27 cellular contexts compared by ENCODE assay signal in genomic region chr4:123168812-123169211, GRCh38.
DNase-seq lines count a peak whose midpoint lies in the region; ATAC-seq, FAIRE-seq and TF ChIP-seq lines count a peak whose summit lies in the region.
"Had no signal": no experiment of that assay in that cellular context is flagged by ENCODE, and none has a peak within 500 bp of the region (broad histone marks: within the 10 kb centered on the region; RNA-seq: fewer than 3 reads in every experiment).

No MANE protein-coding gene starts in this region.

- no peaks in the 10 kb centered on the region for H4K20me1 ChIP-seq in GM23248 (ENCODE audit: insufficient read depth)

- ATAC-seq in SK-N-SH treated with all-trans-retinoic acid at 6 μM for 48 hours, result peak; percentile 78
- ATAC-seq: activated T-cell treated with anti-CD3 and anti-CD28 coated beads, Interleukin-2, amount 50 U/mL, for 4 hours; gastroesophageal sphincter; natural killer cell had no signal

- H3K9ac ChIP-seq in GM23248, result no peak overlapping the region

- H2AFZ ChIP-seq in GM23248, result no peak overlapping the region

- H3K79me2 ChIP-seq in GM23248 (ENCODE audit: insufficient read depth), result no peaks in the 10 kb centered on the region

- 0 out of 2 replicates have a peak, but pooled peaks cover 8% of the 10 kb centered on the region for H3K4me1 ChIP-seq in GM23248 (ENCODE audit: insufficient read depth)
- no peaks in the 10 kb centered on the region for H3K4me1 ChIP-seq in small intestine (ENCODE audit: control insufficient read depth in 2 of 2, insufficient read depth in 1 of 2, low read depth in 1 of 2, low read length in 1 of 2)
- H3K4me1 ChIP-seq: gastroesophageal sphincter, tibial artery had no signal

- H3K27ac ChIP-seq in GM23248 (no peak overlapping the region), small intestine (ENCODE audit: low read depth in 1 of 2, low read length in 1 of 2) (no peak overlapping the region)
- H3K27ac ChIP-seq: 22Rv1, coronary artery, esophagus squamous epithelium, gastroesophageal sphincter, tibial artery had no signal

- H3K36me3 ChIP-seq in GM23248 (ENCODE audit: low read depth) (peaks cover 2% of the 10 kb centered on the region; the same call in 1 of the 2 replicates), small intestine (ENCODE audit: control insufficient read depth in 2 of 2, insufficient read depth in 2 of 2, low read length in 2 of 2) (no peaks in the 10 kb centered on the region)
- H3K36me3 ChIP-seq: esophagus squamous epithelium, gastroesophageal sphincter, tibial artery had no signal

- in situ Hi-C loops in GM23248 (cut with MboI), result no loop called here

- H3K9me2 ChIP-seq in GM23248 (ENCODE audit: insufficient read depth), result no peaks in the 10 kb centered on the region; the same call in 1 of the 2 replicates

- H3K4me3 ChIP-seq in epithelial cell of proximal tubule (ENCODE audit: low read depth, low read length) (no peak overlapping the region), GM23248 (no peak overlapping the region), small intestine (ENCODE audit: low read depth in 1 of 2, low read length in 2 of 2) (no peak overlapping the region)
- H3K4me3 ChIP-seq: coronary artery, esophagus squamous epithelium, gastroesophageal sphincter, smooth muscle cell, tibial artery had no signal

- H3K9me3 ChIP-seq in GM23248 (ENCODE audit: low read depth) (no peaks in the 10 kb centered on the region), small intestine (ENCODE audit: control insufficient read depth, low read depth) (no peaks in the 10 kb centered on the region)
- H3K9me3 ChIP-seq: esophagus squamous epithelium, gastroesophageal sphincter, tibial artery had no signal

- WGBS in GM23248 (ENCODE audit: low coverage in 1 of 2, low lambda C conversion rate in 2 of 2, missing lambda C conversion rate in 2 of 2), 2 experiments, result 94 to 95% methylated on average over 2 of the region's 2 CpGs
- WGBS in small intestine, 3 donors, result 89 to 97% (median 94%) methylated on average over 2 of the region's 2 CpGs

- H3K4me2 ChIP-seq in GM23248 (ENCODE audit: unreplicated experiment), result no peak overlapping the region
- H3K4me2 ChIP-seq: smooth muscle cell had no signal

- no peak for TF ChIP-seq CTCF in epithelial cell of proximal tubule (conservative IDR thresholded peaks at IDR 0.05; ENCODE audit: low read depth, low read length)
- no peak for TF ChIP-seq CTCF in GM20000 (IDR thresholded peaks at IDR 0.05; ENCODE audit: extremely low read depth, missing control alignments)

- peak; percentile 15 for DNase-seq in NCI-H82 (lab: John Stamatoyannopoulos, UW)
- DNase-seq in NCI-H82 treated with DMSO at 0.1 percent for 48 hours (lab: John Stamatoyannopoulos, UW; ENCODE audit: unreplicated experiment), result no peak
- DNase-seq in epithelial cell of proximal tubule (ENCODE audit: low read depth), result peak; percentile 26
- peak; percentile 46 for DNase-seq in renal cortical epithelial cell (ENCODE audit: low read depth)
- DNase-seq in GM23248, result no peak
- DNase-seq in small intestine, result no peak
- no peak for DNase-seq in GM20000 (ENCODE audit: low spot score)
- DNase-seq: activated CD4-positive, alpha-beta T cell treated with anti-CD3 and anti-CD28 coated beads, Interleukin-2, amount 10 ng/mL, durations not matched to agents 24 days and 14 days; activated T-cell treated with anti-CD3 and anti-CD28 coated beads, Interleukin-2, amount 50 U/mL, for 4 hours; CD4-positive, alpha-beta T cell; EL; esophagus squamous epithelium; HCEC 1CT; hypothalamus; immature natural killer cell; natural killer cell; NCI-H1436 treated with DMSO at 0.1 percent for 48 hours; NCI-H446; stimulated activated CD4-positive, alpha-beta T cell treated with anti-CD3 and anti-CD28 coated beads, Interleukin-1b, Interleukin-23, amount 100 ng/mL, for 48 hours; stimulated activated CD8-positive, alpha-beta memory T cell treated with anti-CD3 and anti-CD28 coated beads, Interleukin-4, amount 100 ng/mL, for 48 hours; tibial artery had no signal

- FAIRE-seq in small intestine (lab: Jason Lieb, UNC), result no peak
- FAIRE-seq: HTR-8/SVneo had no signal

- no peaks in the 10 kb centered on the region for H3F3A ChIP-seq in GM23248 (ENCODE audit: insufficient read depth)

- H3K27me3 ChIP-seq in GM23248 (replicated peaks; ENCODE audit: insufficient read depth) (no peaks in the 10 kb centered on the region), small intestine (ENCODE audit: control insufficient read depth in 2 of 2, insufficient read depth in 2 of 2, low read length in 2 of 2) (no peaks in the 10 kb centered on the region)
- H3K27me3 ChIP-seq: esophagus squamous epithelium, gastroesophageal sphincter, tibial artery had no signal

TF ChIP-seq in SK-N-SH treated with all-trans-retinoic acid at 6 μM for 48 hours, 23 proteins besides CTCF, POLR2A, EP300 and RAD21:
- TF ChIP-seq ISL1 (CRISPR knock-in tag; IDR thresholded peaks at IDR 0.05) (peak; percentile 66), ARNTL (CRISPR knock-in tag; IDR thresholded peaks at IDR 0.05; ENCODE audit: borderline replicate concordance, low read depth) (no peak), OSR1 (CRISPR knock-in tag; IDR thresholded peaks at IDR 0.05) (no peak), ZFP3 (CRISPR knock-in tag; IDR thresholded peaks at IDR 0.05) (no peak), CREB5 (CRISPR knock-in tag; IDR thresholded peaks at IDR 0.05; ENCODE audit: low read depth) (no peak), ZNF70 (CRISPR knock-in tag; IDR thresholded peaks at IDR 0.05) (no peak)

Comparison
In these comparisons a context has a peak if more than half of its experiments do, and no peak if none do; other contexts are left out.
1. DNase-seq: peak in NCI-H82 (single experiment), epithelial cell of proximal tubule (single experiment) and renal cortical epithelial cell (single experiment); none in NCI-H82 treated with DMSO at 0.1 percent for 48 hours (single experiment), GM23248 (single experiment), small intestine (single experiment) and GM20000 (single experiment).